Comparison of ENCODE assay signal across 8 cellular contexts in the genomic region with DNA sequence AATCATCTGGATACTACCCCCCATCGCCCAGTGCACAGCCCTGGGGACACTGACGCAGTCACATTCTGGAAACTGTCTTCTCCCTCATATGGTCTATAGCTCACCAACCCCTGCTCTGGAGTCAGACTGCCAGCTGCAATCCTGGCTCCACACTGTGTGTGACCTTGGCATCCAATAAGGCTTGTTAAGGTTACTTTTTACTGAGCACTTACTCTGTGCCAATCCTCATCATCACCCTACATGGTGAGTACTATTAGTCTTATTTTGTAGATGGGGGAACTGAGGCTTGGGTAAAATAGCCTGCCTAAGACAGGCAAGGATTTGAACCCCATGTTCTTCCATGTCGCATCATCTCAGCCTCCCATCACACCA. TPM values are rescaled to one million over a fixed set of nuclear protein-coding genes. Genes with fewer than 3 reads are reported as not detected.
DNase-seq lines count a peak whose midpoint lies in the region; ATAC-seq, FAIRE-seq and TF ChIP-seq lines count a peak whose summit lies in the region.

No MANE protein-coding gene starts in this region.

- H3K27ac ChIP-seq in GM12878 (ENCODE audit: control insufficient read depth, insufficient read depth) (no peak overlapping the region), lower lobe of right lung (peak overlapping the region; percentile 76), transverse colon (peak overlapping the region; percentile 82 to 95 (median 92))

- ATAC-seq in activated CD4-positive, alpha-beta T cell treated with anti-CD3 and anti-CD28 coated beads for 36 hours: no peak
- peak; percentile 15 for ATAC-seq in GM12878
- peak in 1 of 2 donors; percentile 1 for ATAC-seq in lower lobe of right lung

- no peak for TF ChIP-seq POLR2A in GM12878 (IDR thresholded peaks at IDR 0.05; ENCODE audit: low read depth, low read length)
- TF ChIP-seq POLR2A in transverse colon (IDR thresholded peaks at IDR 0.05): no peak

- TF ChIP-seq CTCF in GM12878 (IDR thresholded peaks at IDR 0.05 in 2 of 3, conservative IDR thresholded peaks at IDR 0.05 in 1 of 3; ENCODE audit: control insufficient read depth in 2 of 3, extremely low read depth in 1 of 3, insufficient read depth in 1 of 3, low read depth in 3 of 3, low read length in 3 of 3): no peak
- TF ChIP-seq CTCF in lower lobe of right lung (IDR thresholded peaks at IDR 0.05): no peak
- no peak for TF ChIP-seq CTCF in transverse colon (IDR thresholded peaks at IDR 0.05)

- no peaks in the 10 kb centered on the region for H3K9me3 ChIP-seq in GM12878 (replicated peaks; ENCODE audit: control insufficient read depth, insufficient read depth, low read length)
- no peaks in the 10 kb centered on the region for H3K9me3 ChIP-seq in lower lobe of right lung
- H3K9me3 ChIP-seq in transverse colon: no peaks in the 10 kb centered on the region

- peaks cover 18% of the 10 kb centered on the region for H3K4me1 Mint-ChIP-seq in activated CD4-positive, alpha-beta T cell treated with anti-CD3 and anti-CD28 coated beads for 36 hours

- no peaks in the 10 kb centered on the region for H3K36me3 Mint-ChIP-seq in activated CD4-positive, alpha-beta T cell treated with anti-CD3 and anti-CD28 coated beads for 36 hours (ENCODE audit: low read depth)

- no peaks in the 10 kb centered on the region; the same call in none of the 2 replicates for H3K79me2 ChIP-seq in GM12878 (ENCODE audit: control insufficient read depth, insufficient read depth, low read length)

- no peak for TF ChIP-seq EP300 in GM12878 (IDR thresholded peaks at IDR 0.05; ENCODE audit: borderline replicate concordance in 1 of 2, control insufficient read depth in 1 of 2, low read depth in 2 of 2, low read length in 2 of 2)
- no peak for TF ChIP-seq EP300 in transverse colon (IDR thresholded peaks at IDR 0.05; ENCODE audit: low read depth)

- WGBS in GM12878 (ENCODE audit: insufficient coverage, insufficient replicate concordance, low lambda C conversion rate, missing lambda C conversion rate): 0% methylated on average over 3 of the region's 3 CpGs
- 71% methylated on average over 3 of the region's 3 CpGs; no CpG with 5 or more reads in 1 of the 2 donors for WGBS in transverse colon (ENCODE audit: low coverage in 1 of 2), 2 donors

- H3K9ac ChIP-seq in GM12878 (ENCODE audit: control insufficient read depth, insufficient read depth, low read length): no peak overlapping the region

- peak; percentile 20 for DNase-seq in activated CD4-positive, alpha-beta T cell treated with anti-CD3 and anti-CD28 coated beads for 36 hours
- DNase-seq in activated CD4-positive, alpha-beta T cell treated with anti-CD3 and anti-CD28 coated beads for 48 hours: no peak
- DNase-seq in GM12878 (ENCODE audit: low read depth, low spot score): no peak
- DNase-seq in lower lobe of right lung: no peak
- no peak for DNase-seq in transverse colon
- DNase-seq in NCI-H2227 (lab: John Stamatoyannopoulos, UW; ENCODE audit: unreplicated experiment): no peak
- no peak for DNase-seq in activated CD4-positive, alpha-beta T cell treated with anti-CD3 and anti-CD28 coated beads for 1 hour
- DNase-seq in AG08395 (ENCODE audit: low spot score): no peak

- TF ChIP-seq RAD21 in GM12878 (IDR thresholded peaks at IDR 0.05; ENCODE audit: insufficient read depth, low read depth, low read length): no peak

- no peak overlapping the region for H3K4me2 ChIP-seq in GM12878 (ENCODE audit: control insufficient read depth, insufficient read depth)

- no peaks in the 10 kb centered on the region for H3K27me3 Mint-ChIP-seq in activated CD4-positive, alpha-beta T cell treated with anti-CD3 and anti-CD28 coated beads for 36 hours

- no peaks in the 10 kb centered on the region for H3K27me3 ChIP-seq in GM12878 (replicated peaks in 1 of 2; ENCODE audit: control insufficient read depth in 2 of 2, insufficient read depth in 2 of 2, low read length in 1 of 2)
- H3K27me3 ChIP-seq in lower lobe of right lung (ENCODE audit: low read depth): no peaks in the 10 kb centered on the region
- H3K27me3 ChIP-seq in transverse colon: no peaks in the 10 kb centered on the region

- POLR2A ChIA-PET in activated CD4-positive, alpha-beta T cell treated with anti-CD3 and anti-CD28 coated beads for 36 hours (lab: Charles Lee): interaction anchor here (1.0 kb wide), 1 partner anchor 156 kb away, joined by 3 read pairs; no protein-coding TSS in a partner anchor
- POLR2A ChIA-PET in GM12878 (lab: Charles Lee): interaction anchor here (0.6 to 1.8 kb wide), 3 partner anchors 11 to 674 kb away, joined by 5 to 7 read pairs (median 5); no protein-coding TSS in a partner anchor

- SMC1A ChIA-PET in GM12878 (lab: Charles Lee; ENCODE audit: uncharacterized antibody, unreplicated experiment): interaction anchor here (0.8 to 1.4 kb wide), 6 partner anchors 31 to 154 kb away, joined by 3 to 4 read pairs (median 3); a partner anchor contains a TSS

- FAIRE-seq in GM12878 (lab: Jason Lieb, UNC): peak; percentile 61

- H3K9me3 Mint-ChIP-seq in activated CD4-positive, alpha-beta T cell treated with anti-CD3 and anti-CD28 coated beads for 36 hours (ENCODE audit: low read depth): no peaks in the 10 kb centered on the region

- peak overlapping the region; percentile 36 for H3K4me3 Mint-ChIP-seq in activated CD4-positive, alpha-beta T cell treated with anti-CD3 and anti-CD28 coated beads for 36 hours

- H3K4me3 ChIP-seq in GM12878 (0 out of 2 replicates have a peak overlapping the region, but pooled peaks have one; percentile 52), lower lobe of right lung (peak overlapping the region; percentile 42), transverse colon (peak overlapping the region in 3 of 4 donors; percentile 28 to 42 (median 40))

- intact Hi-C loops in activated CD4-positive, alpha-beta T cell treated with anti-CD3 and anti-CD28 coated beads for 36 hours (cut with DNase I, micrococcal nuclease): loop anchor here in 1 of 2 experiments (2.0 kb wide), 1 partner anchor 78 kb away; a partner anchor contains a TSS
- intact Hi-C loops in GM12878 (cut with micrococcal nuclease; ENCODE audit: unreplicated experiment) (no loop called here), lower lobe of right lung (cut with DNase I) (no loop called here), transverse colon (cut with DNase I; ENCODE audit: low total_unique reads) (no loop called here)

- CTCF ChIA-PET in activated CD4-positive, alpha-beta T cell treated with anti-CD3 and anti-CD28 coated beads for 36 hours (lab: Charles Lee): interaction anchor here (0.6 to 3.5 kb wide), 12 partner anchors 12 to 101 kb away, joined by 3 to 39 read pairs (median 4); a partner anchor contains a TSS
- CTCF ChIA-PET in GM12878 (lab: Yijun Ruan, JAX): interaction anchor here (0.7 to 5.8 kb wide), 16 partner anchors 12 to 236 kb away, joined by 3 to 71 read pairs (median 6); a partner anchor contains a TSS

- no peaks in the 10 kb centered on the region; the same call in 1 of the 2 replicates for H4K20me1 ChIP-seq in GM12878 (ENCODE audit: control insufficient read depth, insufficient read depth)

- peak overlapping the region; percentile 67 for H3K27ac Mint-ChIP-seq in activated CD4-positive, alpha-beta T cell treated with anti-CD3 and anti-CD28 coated beads for 36 hours

- RAD21 ChIA-PET in GM12878 (lab: Charles Lee; ENCODE audit: unreplicated experiment): interaction anchor here (0.6 to 3.0 kb wide), 9 partner anchors 12 to 273 kb away, joined by 3 to 17 read pairs (median 4); no protein-coding TSS in a partner anchor

- H3K36me3 ChIP-seq in GM12878 (ENCODE audit: control insufficient read depth in 2 of 2, insufficient read depth in 2 of 2, low read length in 1 of 2) (no peaks in the 10 kb centered on the region; a peak in 1 of 4 replicates), lower lobe of right lung (no peaks in the 10 kb centered on the region), transverse colon (no peaks in the 10 kb centered on the region)

- no peak overlapping the region for H2AFZ ChIP-seq in GM12878 (ENCODE audit: control insufficient read depth, low read depth, low read length)

- H3K4me1 ChIP-seq in GM12878 (ENCODE audit: control insufficient read depth, insufficient read depth, low read length) (peaks cover 7% of the 10 kb centered on the region; the same call in 1 of the 2 replicates), lower lobe of right lung (peaks cover 97% of the 10 kb centered on the region), transverse colon (peaks cover 68 to 97% (median 85%) of the 10 kb centered on the region in 4 donors)

- no TSS peak for BruUV-seq in GM12878 (replicated peaks; lab: Mats Ljungman, UMichigan)

- in situ Hi-C loops in GM12878 (cut with MboI) (no loop called here), transverse colon (cut with MboI; ENCODE audit: low pct_ligation_motif_present in 1 of 4, low pct_unique_long_range_greater_than_20kb in 1 of 4, low sequenced_read_pairs in 3 of 4) (no loop called here)

TF ChIP-seq in GM12878, 131 proteins besides CTCF, POLR2A, EP300 and RAD21 (continues in another document):
- no peak for TF ChIP-seq CBFB (IDR thresholded peaks at IDR 0.05; ENCODE audit: low read depth)
- no peak for TF ChIP-seq BACH1 (IDR thresholded peaks at IDR 0.05; ENCODE audit: borderline replicate concordance)
- TF ChIP-seq GATAD2B (conservative IDR thresholded peaks at IDR 0.05; ENCODE audit: low read depth): no peak
- TF ChIP-seq FOS (IDR thresholded peaks at IDR 0.05; ENCODE audit: borderline replicate concordance, extremely low read depth, insufficient read length): no peak
- TF ChIP-seq CREB1 (IDR thresholded peaks at IDR 0.05; ENCODE audit: low read depth): no peak
- TF ChIP-seq EED (IDR thresholded peaks at IDR 0.05; ENCODE audit: low read depth): no peak
- no peak for TF ChIP-seq ZSCAN29 (IDR thresholded peaks at IDR 0.05)

RNA-seq across cellular contexts. Expression of a gene that starts 34.9 kb away (rescaled TPM):
- total RNA-seq in activated CD4-positive, alpha-beta T cell treated with anti-CD3 and anti-CD28 coated beads for 36 hours: 10 to 100 TPM; 10.3 to 12.1 TPM
- 19.7 and 22.3 TPM in 2 replicates for total RNA-seq in GM12878 (2013; cell fraction: nucleolus; rRNA removed)
- total RNA-seq in GM12878 (2014; rRNA removed) (1.1 and 2.0 TPM in 2 replicates), GM12878 (2014; rRNA removed; fragmentation: Illumina TruSeq; extraction: Trizol) (0.85 and 1.1 TPM in 2 replicates), GM12878 (2021) (10.6 and 13.0 TPM in 2 replicates), lower lobe of right lung (23.7 TPM), transverse colon (10 to 100 TPM; 11.7 to 34.4 (median 21.3) TPM)
- 2.3 TPM for polyA plus RNA-seq in GM12878 (2011; ENCODE audit: low read depth)
- polyA plus RNA-seq in GM12878 (2011; rRNA removed) (1.1 and 1.2 TPM in 2 replicates), GM12878 (2014; fragmentation: Illumina TruSeq; extraction: Trizol) (1.3 and 1.9 TPM in 2 replicates), GM12878 (2014; fragmentation: Nextera tagmentation; extraction: Ambion mirVana) (under 1 TPM; 0.21 to 0.26 TPM), GM12878 (2014; rRNA removed) (5.3 and 7.4 TPM in 2 replicates), GM12878 (2016; fragmentation: Nextera tagmentation; extraction: Ambion mirVana) (1 to 10 TPM; 1.4 to 2.0 TPM)
- 1.3 and 1.6 TPM in 2 replicates for polyA plus RNA-seq in GM12878 (2011; cell fraction: cytosol; rRNA removed)
- 7.1 and 10.9 TPM in 2 replicates for polyA plus RNA-seq in GM12878 (2011; cell fraction: nucleus; rRNA removed)
- 4.1 and 6.0 TPM in 2 replicates for polyA plus RNA-seq in GM12878 (2012)
- 2.3 and 2.4 TPM in 2 replicates for polyA minus RNA-seq in GM12878 (2011; rRNA and poly(A)+ RNA removed)
- polyA minus RNA-seq in GM12878 (2011; cell fraction: cytosol; rRNA and poly(A)+ RNA removed): 2.8 and 4.8 TPM in 2 replicates
- polyA minus RNA-seq in GM12878 (2011; cell fraction: nucleus; rRNA and poly(A)+ RNA removed): 3.5 and 4.5 TPM in 2 replicates
